In the genomic region with DNA sequence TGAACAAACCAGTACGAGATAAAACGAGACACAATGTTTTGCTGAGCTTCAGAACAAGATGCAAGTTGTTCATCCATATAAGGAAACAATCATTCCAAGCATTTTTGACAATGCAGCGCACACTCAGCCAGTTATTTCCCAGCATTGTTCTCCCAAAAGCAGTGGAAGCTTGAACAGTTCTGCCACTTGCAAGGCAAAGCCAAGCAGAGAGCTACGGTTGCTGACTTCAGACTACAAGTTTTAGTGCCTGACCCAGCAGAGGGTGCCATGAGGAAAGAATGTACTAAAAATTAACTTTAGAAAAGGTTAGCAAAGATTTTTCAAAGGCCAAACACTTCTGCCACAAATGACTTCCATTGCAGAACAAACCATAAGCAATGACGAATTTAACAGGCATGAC, we compare ENCODE assay signal across 20 cellular contexts.
A peak's percentile ranks its signal among the peaks of the same experiment; 100 is the strongest.
DNase-seq lines count a peak whose midpoint lies in the region; TF ChIP-seq lines count a peak whose summit lies in the region.
"Had no signal": no experiment of that assay in that cellular context is flagged by ENCODE, and none has a peak within 500 bp of the region (broad histone marks: within the 10 kb centered on the region; RNA-seq: fewer than 3 reads in every experiment).

No MANE protein-coding gene starts in this region.

- H3K36me3 ChIP-seq in ascending aorta (peaks cover 3 to 10% of the 10 kb centered on the region in 2 donors), tibial nerve (peaks cover 0 to 54% (median 0%) of the 10 kb centered on the region in 3 donors)

- H3K27ac ChIP-seq in ascending aorta = peak overlapping the region; percentile 20 to 32
- peak overlapping the region in 1 of 4 donors; percentile 46 for H3K27ac ChIP-seq in tibial nerve
- H3K27ac ChIP-seq: right lobe of liver had no signal

- H3K4me1 ChIP-seq in ascending aorta (peaks cover 0 to 2% of the 10 kb centered on the region in 2 donors), tibial nerve (peaks cover 0 to 6% (median 0%) of the 10 kb centered on the region in 4 donors)
- H3K4me1 ChIP-seq: right lobe of liver had no signal

- H3K9me3 ChIP-seq in ascending aorta (no peaks in the 10 kb centered on the region), tibial nerve (no peaks in the 10 kb centered on the region)
- H3K9me3 ChIP-seq: right lobe of liver had no signal

- no peak for TF ChIP-seq POLR2A in tibial nerve (IDR thresholded peaks at IDR 0.05)

- H3K4me3 ChIP-seq in ascending aorta (no peak overlapping the region), tibial nerve (no peak overlapping the region)
- H3K4me3 ChIP-seq: right lobe of liver had no signal

- no peaks in the 10 kb centered on the region for H3K27me3 ChIP-seq in ascending aorta
- no peaks in the 10 kb centered on the region for H3K27me3 ChIP-seq in tibial nerve
- H3K27me3 ChIP-seq: right lobe of liver had no signal

- intact Hi-C loops in ascending aorta (cut with DNase I) = no loop called here

- TF ChIP-seq EP300 in tibial nerve (IDR thresholded peaks at IDR 0.05) = no peak

- DNase-seq in ascending aorta (ENCODE audit: low spot score in 2 of 2) (no peak), fibroblast of peridontal ligament (ENCODE audit: extremely low read depth) (peak; percentile 81), medulla oblongata (ENCODE audit: extremely low spot score) (peak; percentile 60), superior temporal gyrus (ENCODE audit: extremely low spot score) (peak; percentile 70), RKO (ENCODE audit: low spot score) (no peak), tibial nerve (ENCODE audit: low spot score in 2 of 2) (no peak)
- no peak for DNase-seq in central memory CD4-positive, alpha-beta T cell
- DNase-seq: activated CD4-positive, alpha-beta T cell treated with anti-CD3 and anti-CD28 coated beads, Interleukin-2, amount 10 ng/mL, durations not matched to agents 24 days and 14 days; activated effector memory CD4-positive, alpha-beta T cell treated with anti-CD3 and anti-CD28 coated beads, Interleukin-2, amount 50 U/mL, for 16 hours; CD4-positive, alpha-beta T cell; DMS53; effector memory CD8-positive, alpha-beta T cell; H9; left cardiac atrium; NCI-H1105 treated with DMSO at 0.1 percent for 48 hours; NCI-H526; right lobe of liver; Right ventricle myocardium superior; stimulated activated naive CD8-positive, alpha-beta T cell treated with anti-CD3 and anti-CD28 coated beads, Interleukin-15, Interleukin-2, amounts not matched to agents 100 U/mL and 50 U/mL, for 24 hours; T-helper 1 cell had no signal

- WGBS in tibial nerve, 2 donors = 24 to 37% methylated on average over 5 of the region's 5 CpGs

- TF ChIP-seq CTCF in ascending aorta (IDR thresholded peaks at IDR 0.05) (no peak), tibial nerve (IDR thresholded peaks at IDR 0.05) (no peak)

Comparison
In these comparisons a context has a peak if more than half of its experiments do, and no peak if none do; other contexts are left out.
1. DNase-seq: peak in fibroblast of peridontal ligament (single experiment), medulla oblongata (single experiment) and superior temporal gyrus (single experiment); none in ascending aorta (0 of 2), RKO (single experiment), tibial nerve (0 of 2) and central memory CD4-positive, alpha-beta T cell (single experiment).